8 cellular contexts compared by ENCODE assay signal in genomic region chr3:14124615-14125192, GRCh38.
DNase-seq lines count a peak whose midpoint lies in the region; ATAC-seq lines count a peak whose summit lies in the region.

CHCHD4 (minus strand) TSS chr3:14124870; CDS start chr3:14124676, 194 bp downstream.
A gene with protein sequence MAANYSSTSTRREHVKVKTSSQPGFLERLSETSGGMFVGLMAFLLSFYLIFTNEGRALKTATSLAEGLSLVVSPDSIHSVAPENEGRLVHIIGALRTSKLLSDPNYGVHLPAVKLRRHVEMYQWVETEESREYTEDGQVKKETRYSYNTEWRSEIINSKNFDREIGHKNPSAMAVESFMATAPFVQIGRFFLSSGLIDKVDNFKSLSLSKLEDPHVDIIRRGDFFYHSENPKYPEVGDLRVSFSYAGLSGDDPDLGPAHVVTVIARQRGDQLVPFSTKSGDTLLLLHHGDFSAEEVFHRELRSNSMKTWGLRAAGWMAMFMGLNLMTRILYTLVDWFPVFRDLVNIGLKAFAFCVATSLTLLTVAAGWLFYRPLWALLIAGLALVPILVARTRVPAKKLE (plus strand): TSS chr3:14125052. CDS start chr3:14125194, 142 bp downstream.

- DNase-seq in Ammon's horn (ENCODE audit: low spot score) (peak; percentile 99), GM19238 (ENCODE audit: insufficient read length, low spot score) (peak; percentile 98), NCI-H524 (lab: John Stamatoyannopoulos, UW) (peak; percentile 96 to 99)
- DNase-seq in activated CD4-positive, alpha-beta T cell treated with anti-CD3 and anti-CD28 coated beads for 4 hours = peak; percentile 98 to 99
- peak; percentile 94 to 96 for DNase-seq in stimulated activated CD4-positive, alpha-beta T cell treated with anti-CD3 and anti-CD28 coated beads, Interleukin-1b, Interleukin-23, amount 100 ng/mL, for 4 hours (ENCODE audit: low read depth in 2 of 2)

- no peaks in the 10 kb centered on the region for H3K27me3 ChIP-seq in layer of hippocampus (ENCODE audit: control insufficient read depth, insufficient read depth, low read length)

- peak; percentile 89 for ATAC-seq in HG03442 (IDR thresholded peaks at IDR 0.05; ENCODE audit: unreplicated experiment)

- H3K27ac ChIP-seq in cingulate gyrus (ENCODE audit: low read depth, low read length) = peak within 1 kb of the TSS; percentile 85
- peak within 1 kb of the TSS; percentile 43 for H3K27ac ChIP-seq in layer of hippocampus (ENCODE audit: low read depth, low read length)

Comparison
In these comparisons a context has a peak if more than half of its experiments do, and no peak if none do; other contexts are left out.
1. Peak in every context shown above with its lines: DNase-seq, ATAC-seq and H3K27ac ChIP-seq.